Comparison of ENCODE assay signal across 18 cellular contexts in the genomic region with DNA sequence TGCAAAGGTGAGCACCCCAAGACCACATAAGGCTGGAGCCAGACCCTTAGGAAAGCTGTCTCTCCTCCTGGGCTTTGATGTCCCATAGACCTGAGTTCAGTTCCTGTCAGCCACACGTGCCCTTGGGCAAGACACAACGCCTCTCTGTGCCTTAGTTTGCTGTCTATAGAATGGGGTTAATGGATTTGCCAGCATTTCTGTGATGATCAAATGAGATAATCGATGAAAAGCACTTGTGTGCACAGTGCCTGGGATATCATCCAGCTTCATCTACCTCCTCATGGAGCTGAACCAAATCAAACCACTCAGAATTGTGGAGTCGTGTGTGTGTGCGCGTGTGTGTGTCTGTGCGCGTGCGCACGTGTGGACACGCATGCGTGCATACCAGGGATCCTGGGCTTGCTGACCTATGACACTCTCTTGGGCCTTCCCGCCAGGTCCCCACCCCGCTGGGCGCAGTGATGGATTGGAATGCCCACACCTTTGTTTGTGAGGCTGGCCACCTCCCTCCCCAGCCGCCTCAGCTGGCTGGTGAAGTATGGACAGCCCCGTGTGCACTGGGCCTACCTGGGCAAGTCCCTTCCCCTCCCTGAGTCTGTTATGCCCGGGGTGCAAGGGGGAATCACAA. TPM values are rescaled to one million over a fixed set of nuclear protein-coding genes. Genes with fewer than 3 reads are reported as not detected.
DNase-seq lines count a peak whose midpoint lies in the region; ATAC-seq and TF ChIP-seq lines count a peak whose summit lies in the region.
"Had no signal": no experiment of that assay in that cellular context is flagged by ENCODE, and none has a peak within 500 bp of the region (broad histone marks: within the 10 kb centered on the region; RNA-seq: fewer than 3 reads in every experiment).

No MANE protein-coding gene starts in this region.

- no peak for DNase-seq in stimulated activated naive CD8-positive, alpha-beta T cell treated with anti-CD3 and anti-CD28 coated beads, Interleukin-15, amount 100 ng/mL, for 72 hours
- no peak for DNase-seq in stimulated activated naive CD8-positive, alpha-beta T cell treated with anti-CD3 and anti-CD28 coated beads, Interleukin-15, Interleukin-2, amounts not matched to agents 100 U/mL and 50 U/mL, for 24 hours
- DNase-seq in neural crest cell (ENCODE audit: low read depth, low spot score) (no peak), lower leg skin (ENCODE audit: low spot score in 2 of 2) (no peak), NCI-H1048 (lab: John Stamatoyannopoulos, UW) (no peak)
- no peak for DNase-seq in stimulated activated naive CD4-positive, alpha-beta T cell (lab: John Stamatoyannopoulos, UW)
- DNase-seq: activated CD4-positive, alpha-beta T cell treated with anti-CD3 and anti-CD28 coated beads for 36 hours; activated effector memory CD4-positive, alpha-beta T cell treated with anti-CD3 and anti-CD28 coated beads, Interleukin-2, amount 50 U/mL, for 16 hours; CD4-positive, alpha-beta memory T cell; central memory CD4-positive, alpha-beta T cell; effector CD8-positive, alpha-beta T cell; NCI-H1092; NCI-H2029 treated with DMSO at 0.1 percent for 48 hours; stimulated activated CD4-positive, alpha-beta T cell treated with anti-CD3 and anti-CD28 coated beads, Interleukin-4, amount 100 ng/mL, for 1 hour had no signal

- no peaks in the 10 kb centered on the region for H3K27me3 ChIP-seq in esophagus (ENCODE audit: control insufficient read depth in 1 of 2, insufficient read depth in 2 of 2, low read length in 2 of 2)

- H3K4me3 ChIP-seq in esophagus (ENCODE audit: low read depth in 1 of 2, low read length in 2 of 2) = no peak overlapping the region
- H3K4me3 ChIP-seq in lower leg skin (ENCODE audit: low read depth, poor library complexity, severe bottlenecking) = no peak overlapping the region

- peak overlapping the region; percentile 9 to 27 for H3K27ac Mint-ChIP-seq in stimulated activated naive CD8-positive, alpha-beta T cell treated with anti-CD3 and anti-CD28 coated beads, Interleukin-15, amount 100 ng/mL, for 72 hours
- H3K27ac Mint-ChIP-seq in neural crest cell (ENCODE audit: unreplicated experiment) = peak overlapping the region; percentile 73
- H3K27ac Mint-ChIP-seq: progenitor cell of endocrine pancreas had no signal

- no peak for ATAC-seq in stimulated activated naive CD8-positive, alpha-beta T cell treated with anti-CD3 and anti-CD28 coated beads, Interleukin-15, amount 100 ng/mL, for 72 hours
- no peak for ATAC-seq in stimulated activated naive CD8-positive, alpha-beta T cell treated with anti-CD3 and anti-CD28 coated beads, Interleukin-15, Interleukin-2, amounts not matched to agents 100 U/mL and 50 U/mL, for 24 hours
- ATAC-seq in HG02840 (IDR thresholded peaks at IDR 0.05; ENCODE audit: low FRiP score, unreplicated experiment) = no peak
- ATAC-seq: activated CD4-positive, alpha-beta T cell treated with anti-CD3 and anti-CD28 coated beads for 36 hours; Right ventricle myocardium inferior had no signal

- no peak overlapping the region for H3K4me3 Mint-ChIP-seq in stimulated activated naive CD8-positive, alpha-beta T cell treated with anti-CD3 and anti-CD28 coated beads, Interleukin-15, amount 100 ng/mL, for 72 hours
- no peak overlapping the region for H3K4me3 Mint-ChIP-seq in neural crest cell
- H3K4me3 Mint-ChIP-seq: activated CD4-positive, alpha-beta T cell treated with anti-CD3 and anti-CD28 coated beads for 36 hours; CD4-positive, alpha-beta memory T cell had no signal

- intact Hi-C loops in lower leg skin (cut with DNase I; ENCODE audit: low total_unique reads) = no loop called here

- no peaks in the 10 kb centered on the region for H3K36me3 Mint-ChIP-seq in neural crest cell (ENCODE audit: low read depth)

- no peaks in the 10 kb centered on the region for H3K9me3 Mint-ChIP-seq in stimulated activated naive CD8-positive, alpha-beta T cell treated with anti-CD3 and anti-CD28 coated beads, Interleukin-15, amount 100 ng/mL, for 72 hours
- no peaks in the 10 kb centered on the region for H3K9me3 Mint-ChIP-seq in neural crest cell

- peaks cover 0 to 17% of the 10 kb centered on the region in 2 donors for H3K4me1 ChIP-seq in esophagus (ENCODE audit: control insufficient read depth in 2 of 2, insufficient read depth in 2 of 2, low read length in 1 of 2)

- 72 to 81% methylated on average over 18 of the region's 18 CpGs for WGBS in esophagus, 2 donors
- WGBS in lower leg skin, 2 donors = 67 to 74% methylated on average over 18 of the region's 18 CpGs

- TF ChIP-seq POLR2A in lower leg skin (IDR thresholded peaks at IDR 0.05) = no peak

- TF ChIP-seq CTCF in neural crest cell (conservative IDR thresholded peaks at IDR 0.05) (no peak), lower leg skin (IDR thresholded peaks at IDR 0.05) (no peak)

- peaks cover 45% of the 10 kb centered on the region for H3K4me1 Mint-ChIP-seq in stimulated activated naive CD8-positive, alpha-beta T cell treated with anti-CD3 and anti-CD28 coated beads, Interleukin-15, amount 100 ng/mL, for 72 hours
- peaks cover 5% of the 10 kb centered on the region for H3K4me1 Mint-ChIP-seq in neural crest cell

- H3K36me3 ChIP-seq in esophagus (ENCODE audit: control insufficient read depth in 2 of 2, insufficient read depth in 2 of 2, low read length in 1 of 2) = peaks cover 0 to 8% of the 10 kb centered on the region in 2 donors

- H3K27me3 Mint-ChIP-seq in stimulated activated naive CD8-positive, alpha-beta T cell treated with anti-CD3 and anti-CD28 coated beads, Interleukin-15, amount 100 ng/mL, for 72 hours = no peaks in the 10 kb centered on the region
- H3K27me3 Mint-ChIP-seq in neural crest cell (ENCODE audit: low read depth) = peaks cover 16% of the 10 kb centered on the region
- H3K27me3 Mint-ChIP-seq: activated CD4-positive, alpha-beta T cell treated with anti-CD3 and anti-CD28 coated beads for 36 hours; CD4-positive, alpha-beta memory T cell had no signal

- H3K27ac ChIP-seq in esophagus (ENCODE audit: low read depth in 2 of 2, low read length in 1 of 2) = peak overlapping the region; percentile 79 to 97

- no peaks in the 10 kb centered on the region for H3K9me3 ChIP-seq in esophagus (ENCODE audit: control insufficient read depth in 2 of 2, insufficient read depth in 1 of 2, low read depth in 1 of 2, low read length in 1 of 2)

RNA-seq across cellular contexts. Expression of a gene that starts 5.2 kb away (rescaled TPM):
- polyA plus RNA-seq in esophagus = 10 to 100 TPM; 83.5 to 92.9 TPM
- total RNA-seq in neural crest cell = not detected in 2 replicates
- total RNA-seq in lower leg skin = 10 to 100 TPM; 49.1 to 76.6 (median 65.7) TPM
- total RNA-seq: Right ventricle myocardium inferior had no signal

RNA-seq across cellular contexts. Expression of a gene that starts 31.6 kb away (rescaled TPM):
- polyA plus RNA-seq in esophagus = 1 to 10 TPM; 1.5 to 2.5 TPM
- total RNA-seq in neural crest cell = 7.1 and 8.2 TPM in 2 replicates
- total RNA-seq in lower leg skin = 1 to 10 TPM; 4.0 to 7.7 (median 5.1) TPM

Comparison
In these comparisons a context has a peak if more than half of its experiments do, and no peak if none do; other contexts are left out.
1. RNA of a gene that starts 5.2 kb away (total RNA-seq): 49.1 to 76.6 TPM in lower leg skin; not detected in neural crest cell; every median in the first group is over 10 times any median in the second.